Comparison of ENCODE assay signal across 8 cellular contexts in genomic region chr9:135907446-135908333, GRCh38. TPM values are rescaled to one million over a fixed set of nuclear protein-coding genes. Genes with fewer than 3 reads are reported as not detected.
DNase-seq lines count a peak whose midpoint lies in the region; ATAC-seq and TF ChIP-seq lines count a peak whose summit lies in the region.

CAMSAP1 (minus strand) TSS chr9:135907546; CDS start chr9:135907159, 387 bp downstream.

- H3K4me3 ChIP-seq in spleen, result peak within 1 kb of the TSS; percentile 71 to 98 (median 85)

- ATAC-seq in HG03175 (IDR thresholded peaks at IDR 0.05; ENCODE audit: unreplicated experiment), result peak; percentile 86

- H3K27ac ChIP-seq in caudate nucleus (ENCODE audit: low read depth, low read length) (peak within 1 kb of the TSS; percentile 40), spleen (peak within 1 kb of the TSS; percentile 75 to 94 (median 89))

- in situ Hi-C loops in GM18951 (cut with MboI; ENCODE audit: low sequenced_read_pairs, unreplicated experiment), result no loop called here

- DNase-seq in AG08396 (ENCODE audit: low spot score) (peak; percentile 99), NCI-H345 (lab: John Stamatoyannopoulos, UW) (peak; percentile 99), caudate nucleus (lab: John Stamatoyannopoulos, UW) (peak; percentile 37 to 98 (median 86)), inferior parietal cortex (ENCODE audit: extremely low spot score) (peak; percentile 91), spleen (peak; percentile 98)
- peak; percentile 90 to 96 (median 95) for DNase-seq in activated CD4-positive, CD25-positive, alpha-beta regulatory T cell (lab: John Stamatoyannopoulos, UW)

- H3K4me1 ChIP-seq in spleen, result peaks cover 29 to 72% (median 57%) of the 10 kb centered on the region in 6 donors

- peak in 2 of 11 experiments; percentile 12 to 15 for TF ChIP-seq CTCF in spleen (IDR thresholded peaks at IDR 0.05 in 8 of 11, conservative IDR thresholded peaks at IDR 0.05 in 3 of 11)

- intact Hi-C loops in spleen (cut with DNase I; ENCODE audit: low total_unique reads), result loop anchor here (5.0 kb wide), 1 partner anchor 55 kb away; the partner anchor contains the start of gene UBAC1

- H3K27me3 ChIP-seq in spleen (replicated peaks in 1 of 7), result no peaks in the 10 kb centered on the region

- TF ChIP-seq POLR2A in GM18951 (IDR thresholded peaks at IDR 0.05; ENCODE audit: extremely low read depth, insufficient read depth, insufficient read length) (peak; percentile 81), spleen (IDR thresholded peaks at IDR 0.05) (peak in 1 of 3 donors; percentile 53)

- peaks cover 0 to 23% (median 6%) of the 10 kb centered on the region in 6 donors for H3K36me3 ChIP-seq in spleen

- peaks cover 0 to 6% (median 0%) of the 10 kb centered on the region in 8 donors for H3K9me3 ChIP-seq in spleen

- 0 to 2% (median 1%) methylated on average over 12 to 108 of the region's 108 CpGs for WGBS in spleen, 5 donors

RNA-seq across cellular contexts. Expression of gene CAMSAP1, which starts in this region (rescaled TPM):
- total RNA-seq in spleen, result 10 to 100 TPM; 18.6 to 34.3 (median 20.0) TPM
- polyA plus RNA-seq in spleen, result 1 to 10 TPM; 2.4 to 4.1 (median 2.8) TPM

Comparison
In these comparisons a context has a peak if more than half of its experiments do, and no peak if none do; other contexts are left out.
1. Peak in every context shown above with its lines: DNase-seq, ATAC-seq, H3K4me3 ChIP-seq and H3K27ac ChIP-seq.